Comparison of ENCODE assay signal across 1 cellular context in genomic region chr6:42745638-42746451, GRCh38.
TF ChIP-seq lines count a peak whose summit lies in the region.

A gene with protein sequence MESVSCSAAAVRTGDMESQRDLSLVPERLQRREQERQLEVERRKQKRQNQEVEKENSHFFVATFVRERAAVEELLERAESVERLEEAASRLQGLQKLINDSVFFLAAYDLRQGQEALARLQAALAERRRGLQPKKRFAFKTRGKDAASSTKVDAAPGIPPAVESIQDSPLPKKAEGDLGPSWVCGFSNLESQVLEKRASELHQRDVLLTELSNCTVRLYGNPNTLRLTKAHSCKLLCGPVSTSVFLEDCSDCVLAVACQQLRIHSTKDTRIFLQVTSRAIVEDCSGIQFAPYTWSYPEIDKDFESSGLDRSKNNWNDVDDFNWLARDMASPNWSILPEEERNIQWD (minus strand): TSS chr6:42746103. CDS start chr6:42746073, 30 bp downstream.

TF ChIP-seq in HepG2, 621 proteins besides CTCF, POLR2A, EP300 and RAD21 (continued from another document and continues in another):
- TF ChIP-seq, protein P1, sequence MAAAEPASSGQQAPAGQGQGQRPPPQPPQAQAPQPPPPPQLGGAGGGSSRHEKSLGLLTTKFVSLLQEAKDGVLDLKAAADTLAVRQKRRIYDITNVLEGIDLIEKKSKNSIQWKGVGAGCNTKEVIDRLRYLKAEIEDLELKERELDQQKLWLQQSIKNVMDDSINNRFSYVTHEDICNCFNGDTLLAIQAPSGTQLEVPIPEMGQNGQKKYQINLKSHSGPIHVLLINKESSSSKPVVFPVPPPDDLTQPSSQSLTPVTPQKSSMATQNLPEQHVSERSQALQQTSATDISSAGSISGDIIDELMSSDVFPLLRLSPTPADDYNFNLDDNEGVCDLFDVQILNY (CRISPR knock-in tag; conservative IDR thresholded peaks at IDR 0.05): 0 out of 2 replicates have a peak, but pooled peaks have one; percentile 21
- no peak for TF ChIP-seq ZNF512 (CRISPR knock-in tag; IDR thresholded peaks at IDR 0.05)
- TF ChIP-seq, protein P2, sequence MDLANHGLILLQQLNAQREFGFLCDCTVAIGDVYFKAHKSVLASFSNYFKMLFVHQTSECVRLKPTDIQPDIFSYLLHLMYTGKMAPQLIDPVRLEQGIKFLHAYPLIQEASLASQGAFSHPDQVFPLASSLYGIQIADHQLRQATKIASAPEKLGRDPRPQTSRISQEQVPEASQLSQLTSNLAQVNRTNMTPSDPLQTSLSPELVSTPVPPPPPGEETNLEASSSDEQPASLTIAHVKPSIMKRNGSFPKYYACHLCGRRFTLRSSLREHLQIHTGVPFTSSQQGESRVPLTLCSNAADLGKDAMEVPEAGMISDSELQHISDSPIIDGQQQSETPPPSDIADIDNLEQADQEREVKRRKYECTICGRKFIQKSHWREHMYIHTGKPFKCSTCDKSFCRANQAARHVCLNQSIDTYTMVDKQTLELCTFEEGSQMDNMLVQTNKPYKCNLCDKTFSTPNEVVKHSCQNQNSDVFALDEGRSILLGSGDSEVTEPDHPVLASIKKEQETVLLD (CRISPR knock-in tag; IDR thresholded peaks at IDR 0.05; ENCODE audit: low read depth): no peak
- TF ChIP-seq, protein P3, sequence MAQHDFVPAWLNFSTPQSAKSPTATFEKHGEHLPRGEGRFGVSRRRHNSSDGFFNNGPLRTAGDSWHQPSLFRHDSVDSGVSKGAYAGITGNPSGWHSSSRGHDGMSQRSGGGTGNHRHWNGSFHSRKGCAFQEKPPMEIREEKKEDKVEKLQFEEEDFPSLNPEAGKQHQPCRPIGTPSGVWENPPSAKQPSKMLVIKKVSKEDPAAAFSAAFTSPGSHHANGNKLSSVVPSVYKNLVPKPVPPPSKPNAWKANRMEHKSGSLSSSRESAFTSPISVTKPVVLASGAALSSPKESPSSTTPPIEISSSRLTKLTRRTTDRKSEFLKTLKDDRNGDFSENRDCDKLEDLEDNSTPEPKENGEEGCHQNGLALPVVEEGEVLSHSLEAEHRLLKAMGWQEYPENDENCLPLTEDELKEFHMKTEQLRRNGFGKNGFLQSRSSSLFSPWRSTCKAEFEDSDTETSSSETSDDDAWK (CRISPR knock-in tag; IDR thresholded peaks at IDR 0.05): no peak
- peak; percentile 99 for TF ChIP-seq POLR2AphosphoS5 (IDR thresholded peaks at IDR 0.05; ENCODE audit: low read depth, low read length)
- peak; percentile 84; the same call in 1 of the 2 replicates for TF ChIP-seq DMAP1 (CRISPR knock-in tag; IDR thresholded peaks at IDR 0.05)
- no peak for TF ChIP-seq HOXA7 (CRISPR knock-in tag; IDR thresholded peaks at IDR 0.05)
- no peak for TF ChIP-seq SMC3 (IDR thresholded peaks at IDR 0.05; ENCODE audit: low read length)
- TF ChIP-seq IRF1 (CRISPR knock-in tag; IDR thresholded peaks at IDR 0.05; ENCODE audit: low read depth): no peak
- no peak for TF ChIP-seq ZC3H4 (CRISPR knock-in tag; IDR thresholded peaks at IDR 0.05; ENCODE audit: borderline replicate concordance)
- TF ChIP-seq TEAD2 (CRISPR knock-in tag; IDR thresholded peaks at IDR 0.05): 0 out of 2 replicates have a peak, but pooled peaks have one; percentile 68
- TF ChIP-seq SP4 (CRISPR knock-in tag; IDR thresholded peaks at IDR 0.05): peak; percentile 72; the same call in 1 of the 2 replicates
- TF ChIP-seq DNMT3B (CRISPR knock-in tag; conservative IDR thresholded peaks at IDR 0.05): no peak; the same call in 1 of the 2 replicates
- TF ChIP-seq NCOA1 (CRISPR knock-in tag; IDR thresholded peaks at IDR 0.05): no peak
- TF ChIP-seq ZNF10 (CRISPR knock-in tag; IDR thresholded peaks at IDR 0.05; ENCODE audit: borderline replicate concordance, low read depth): no peak
- TF ChIP-seq ZFP91 (CRISPR knock-in tag; IDR thresholded peaks at IDR 0.05; ENCODE audit: borderline replicate concordance): peak; percentile 96
- no peak for TF ChIP-seq NFIC (IDR thresholded peaks at IDR 0.05; ENCODE audit: low read length)
- no peak for TF ChIP-seq AGO1 (IDR thresholded peaks at IDR 0.05; ENCODE audit: low read depth, low read length, poor library complexity, severe bottlenecking)
- no peak for TF ChIP-seq PCBP2 (optimal IDR thresholded peaks at IDR 0.05; ENCODE audit: low read depth, low read length, poor library complexity, severe bottlenecking)
- 0 out of 2 replicates have a peak, but pooled peaks have one; percentile 65 for TF ChIP-seq ZNF318 (CRISPR knock-in tag; IDR thresholded peaks at IDR 0.05)
- 0 out of 2 replicates have a peak, but pooled peaks have one; percentile 41 for TF ChIP-seq ZIK1 (CRISPR knock-in tag; IDR thresholded peaks at IDR 0.05; ENCODE audit: borderline replicate concordance, low read depth)
- TF ChIP-seq, protein P4, sequence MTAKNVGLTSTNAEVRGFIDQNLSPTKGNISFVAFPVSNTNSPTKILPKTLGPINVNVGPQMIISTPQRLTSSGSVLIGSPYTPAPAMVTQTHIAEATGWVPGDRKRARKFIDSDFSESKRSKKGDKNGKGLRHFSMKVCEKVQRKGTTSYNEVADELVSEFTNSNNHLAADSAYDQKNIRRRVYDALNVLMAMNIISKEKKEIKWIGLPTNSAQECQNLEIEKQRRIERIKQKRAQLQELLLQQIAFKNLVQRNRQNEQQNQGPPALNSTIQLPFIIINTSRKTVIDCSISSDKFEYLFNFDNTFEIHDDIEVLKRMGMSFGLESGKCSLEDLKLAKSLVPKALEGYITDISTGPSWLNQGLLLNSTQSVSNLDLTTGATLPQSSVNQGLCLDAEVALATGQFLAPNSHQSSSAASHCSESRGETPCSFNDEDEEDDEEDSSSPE (CRISPR knock-in tag; IDR thresholded peaks at IDR 0.05): peak; percentile 77
- 0 out of 2 replicates have a peak, but pooled peaks have one; percentile 81 for TF ChIP-seq ZNF230 (CRISPR knock-in tag; IDR thresholded peaks at IDR 0.05)
- TF ChIP-seq RNF2 (conservative IDR thresholded peaks at IDR 0.05; ENCODE audit: low read depth): no peak
- TF ChIP-seq NBN (conservative IDR thresholded peaks at IDR 0.05): no peak
- TF ChIP-seq KLF6 (CRISPR knock-in tag; IDR thresholded peaks at IDR 0.05): peak; percentile 57; the same call in 1 of the 2 replicates
- TF ChIP-seq NFE2 (CRISPR knock-in tag; IDR thresholded peaks at IDR 0.05): no peak
- peak; percentile 83; the same call in 1 of the 2 replicates for TF ChIP-seq ZSCAN9 (CRISPR knock-in tag; IDR thresholded peaks at IDR 0.05; ENCODE audit: borderline replicate concordance)
- 0 out of 2 replicates have a peak, but pooled peaks have one; percentile 18 for TF ChIP-seq PPARG (CRISPR knock-in tag; conservative IDR thresholded peaks at IDR 0.05)
- TF ChIP-seq CHD4 (IDR thresholded peaks at IDR 0.05; ENCODE audit: borderline replicate concordance, low read length): no peak
- no peak for TF ChIP-seq ZBTB7A (CRISPR knock-in tag; IDR thresholded peaks at IDR 0.05)
- no peak for TF ChIP-seq SP1 (IDR thresholded peaks at IDR 0.05)
- peak; percentile 61; the same call in 1 of the 2 replicates for TF ChIP-seq SP1 (CRISPR knock-in tag; IDR thresholded peaks at IDR 0.05)
- TF ChIP-seq PITX1 (CRISPR knock-in tag; IDR thresholded peaks at IDR 0.05): peak; percentile 43; the same call in 1 of the 2 replicates
- peak; percentile 75 for TF ChIP-seq RBFOX2 (IDR thresholded peaks at IDR 0.05; ENCODE audit: low read depth, low read length)
- peak; percentile 34 for TF ChIP-seq FOXA3 (CRISPR knock-in tag; IDR thresholded peaks at IDR 0.05)
- TF ChIP-seq ZNF598 (CRISPR knock-in tag; IDR thresholded peaks at IDR 0.05; ENCODE audit: borderline replicate concordance): no peak; the same call in none of the 2 replicates
- no peak; the same call in 1 of the 2 replicates for TF ChIP-seq ZNF296 (CRISPR knock-in tag; conservative IDR thresholded peaks at IDR 0.05)
- no peak for TF ChIP-seq ZNF619 (CRISPR knock-in tag; IDR thresholded peaks at IDR 0.05)
- peak; percentile 50; the same call in 1 of the 2 replicates for TF ChIP-seq ZNF749 (CRISPR knock-in tag; IDR thresholded peaks at IDR 0.05; ENCODE audit: borderline replicate concordance)
- no peak for TF ChIP-seq ZNF431 (CRISPR knock-in tag; IDR thresholded peaks at IDR 0.05; ENCODE audit: borderline replicate concordance, low read depth)
- peak; percentile 54 for TF ChIP-seq TBL1XR1 (IDR thresholded peaks at IDR 0.05; ENCODE audit: borderline replicate concordance, low read length, partially characterized antibody)
- TF ChIP-seq NFE2L2 (IDR thresholded peaks at IDR 0.05; ENCODE audit: low read length): no peak
- peak; percentile 68; the same call in 1 of the 2 replicates for TF ChIP-seq SP5 (CRISPR knock-in tag; IDR thresholded peaks at IDR 0.05; ENCODE audit: borderline replicate concordance, low read depth)
- no peak for TF ChIP-seq MTA3 (CRISPR knock-in tag; IDR thresholded peaks at IDR 0.05)
